1 cellular context compared by ENCODE assay signal in the genomic region with DNA sequence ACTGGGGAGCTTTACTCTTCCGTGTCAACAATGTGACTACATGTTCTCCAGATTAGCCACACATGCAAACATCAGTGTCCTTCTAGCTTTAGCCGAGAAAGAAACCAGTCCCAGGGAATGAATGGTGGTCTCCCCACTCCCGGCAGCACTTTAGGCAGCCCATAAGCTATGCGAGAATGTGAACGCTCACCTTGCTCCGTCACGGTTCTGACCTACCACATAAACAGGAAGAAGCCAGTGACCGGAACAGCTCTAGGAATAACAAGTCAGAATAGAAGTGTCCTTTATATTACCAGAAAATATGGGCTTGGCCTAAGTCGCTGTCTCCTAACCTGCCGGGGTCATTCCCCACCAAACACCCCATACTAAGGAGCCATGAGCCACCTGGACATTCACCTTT.
TF ChIP-seq lines count a peak whose summit lies in the region.

No MANE protein-coding gene starts in this region.

TF ChIP-seq in A549, 52 proteins besides CTCF, POLR2A, EP300 and RAD21 (continued from another document):
- TF ChIP-seq MAFK (IDR thresholded peaks at IDR 0.05; ENCODE audit: partially characterized antibody) = no peak
